Comparison of ENCODE assay signal across 1 cellular context in genomic region chr20:38094968-38095689, GRCh38.
TF ChIP-seq lines count a peak whose summit lies in the region.

No MANE protein-coding gene starts in this region.

TF ChIP-seq in HepG2, 621 proteins besides CTCF, POLR2A, EP300 and RAD21 (continued from another document and continues in another):
- TF ChIP-seq, protein P1, sequence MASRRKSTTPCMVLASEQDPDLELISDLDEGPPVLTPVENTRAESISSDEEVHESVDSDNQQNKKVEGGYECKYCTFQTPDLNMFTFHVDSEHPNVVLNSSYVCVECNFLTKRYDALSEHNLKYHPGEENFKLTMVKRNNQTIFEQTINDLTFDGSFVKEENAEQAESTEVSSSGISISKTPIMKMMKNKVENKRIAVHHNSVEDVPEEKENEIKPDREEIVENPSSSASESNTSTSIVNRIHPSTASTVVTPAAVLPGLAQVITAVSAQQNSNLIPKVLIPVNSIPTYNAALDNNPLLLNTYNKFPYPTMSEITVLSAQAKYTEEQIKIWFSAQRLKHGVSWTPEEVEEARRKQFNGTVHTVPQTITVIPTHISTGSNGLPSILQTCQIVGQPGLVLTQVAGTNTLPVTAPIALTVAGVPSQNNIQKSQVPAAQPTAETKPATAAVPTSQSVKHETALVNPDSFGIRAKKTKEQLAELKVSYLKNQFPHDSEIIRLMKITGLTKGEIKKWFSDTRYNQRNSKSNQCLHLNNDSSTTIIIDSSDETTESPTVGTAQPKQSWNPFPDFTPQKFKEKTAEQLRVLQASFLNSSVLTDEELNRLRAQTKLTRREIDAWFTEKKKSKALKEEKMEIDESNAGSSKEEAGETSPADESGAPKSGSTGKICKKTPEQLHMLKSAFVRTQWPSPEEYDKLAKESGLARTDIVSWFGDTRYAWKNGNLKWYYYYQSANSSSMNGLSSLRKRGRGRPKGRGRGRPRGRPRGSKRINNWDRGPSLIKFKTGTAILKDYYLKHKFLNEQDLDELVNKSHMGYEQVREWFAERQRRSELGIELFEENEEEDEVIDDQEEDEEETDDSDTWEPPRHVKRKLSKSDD (CRISPR knock-in tag; IDR thresholded peaks at IDR 0.05; ENCODE audit: low read depth) = no peak
- TF ChIP-seq, protein P2, sequence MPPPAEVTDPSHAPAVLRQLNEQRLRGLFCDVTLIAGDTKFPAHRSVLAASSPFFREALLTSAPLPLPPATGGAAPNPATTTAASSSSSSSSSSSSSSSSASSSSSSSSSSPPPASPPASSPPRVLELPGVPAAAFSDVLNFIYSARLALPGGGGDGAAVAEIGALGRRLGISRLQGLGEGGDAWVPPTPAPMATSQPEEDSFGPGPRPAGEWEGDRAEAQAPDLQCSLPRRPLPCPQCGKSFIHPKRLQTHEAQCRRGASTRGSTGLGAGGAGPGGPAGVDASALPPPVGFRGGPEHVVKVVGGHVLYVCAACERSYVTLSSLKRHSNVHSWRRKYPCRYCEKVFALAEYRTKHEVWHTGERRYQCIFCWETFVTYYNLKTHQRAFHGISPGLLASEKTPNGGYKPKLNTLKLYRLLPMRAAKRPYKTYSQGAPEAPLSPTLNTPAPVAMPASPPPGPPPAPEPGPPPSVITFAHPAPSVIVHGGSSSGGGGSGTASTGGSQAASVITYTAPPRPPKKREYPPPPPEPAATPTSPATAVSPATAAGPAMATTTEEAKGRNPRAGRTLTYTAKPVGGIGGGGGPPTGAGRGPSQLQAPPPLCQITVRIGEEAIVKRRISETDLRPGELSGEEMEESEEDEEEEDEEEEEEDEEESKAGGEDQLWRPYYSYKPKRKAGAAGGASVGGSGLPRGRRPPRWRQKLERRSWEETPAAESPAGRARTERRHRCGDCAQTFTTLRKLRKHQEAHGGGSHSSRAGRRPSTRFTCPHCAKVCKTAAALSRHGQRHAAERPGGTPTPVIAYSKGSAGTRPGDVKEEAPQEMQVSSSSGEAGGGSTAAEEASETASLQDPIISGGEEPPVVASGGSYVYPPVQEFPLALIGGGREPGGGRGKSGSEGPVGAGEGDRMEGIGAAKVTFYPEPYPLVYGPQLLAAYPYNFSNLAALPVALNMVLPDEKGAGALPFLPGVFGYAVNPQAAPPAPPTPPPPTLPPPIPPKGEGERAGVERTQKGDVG (CRISPR knock-in tag; IDR thresholded peaks at IDR 0.05; ENCODE audit: borderline replicate concordance) = no peak
- TF ChIP-seq HNRNPUL1 (IDR thresholded peaks at IDR 0.05; ENCODE audit: low read depth, low read length) (no peak), IKZF1 (IDR thresholded peaks at IDR 0.05) (no peak), ZNF430 (CRISPR knock-in tag; IDR thresholded peaks at IDR 0.05) (no peak), SMAD3 (CRISPR knock-in tag; IDR thresholded peaks at IDR 0.05) (no peak), BCL6 (CRISPR knock-in tag; IDR thresholded peaks at IDR 0.05) (peak; percentile 63), ZNF891 (CRISPR knock-in tag; IDR thresholded peaks at IDR 0.05) (no peak), ZNF879 (CRISPR knock-in tag; IDR thresholded peaks at IDR 0.05) (no peak), ZNF574 (CRISPR knock-in tag; IDR thresholded peaks at IDR 0.05) (no peak), ZNF350 (CRISPR knock-in tag; IDR thresholded peaks at IDR 0.05; ENCODE audit: borderline replicate concordance, low read depth) (peak; percentile 40), RARA (CRISPR knock-in tag; IDR thresholded peaks at IDR 0.05) (peak; percentile 76), FOSL2 (CRISPR knock-in tag; IDR thresholded peaks at IDR 0.05) (peak; percentile 50), SALL1 (CRISPR knock-in tag; IDR thresholded peaks at IDR 0.05) (peak; percentile 73), SMAD9 (CRISPR knock-in tag; IDR thresholded peaks at IDR 0.05) (no peak), ZBTB21 (CRISPR knock-in tag; IDR thresholded peaks at IDR 0.05) (no peak), ZBTB3 (CRISPR knock-in tag; IDR thresholded peaks at IDR 0.05; ENCODE audit: borderline replicate concordance, low read depth) (no peak), HDAC6 (IDR thresholded peaks at IDR 0.05; ENCODE audit: low read depth, low read length) (no peak), MED13 (CRISPR knock-in tag; IDR thresholded peaks at IDR 0.05) (no peak), THAP7 (CRISPR knock-in tag; IDR thresholded peaks at IDR 0.05) (no peak), ZNF318 (CRISPR knock-in tag; IDR thresholded peaks at IDR 0.05) (no peak)
- TF ChIP-seq, protein P3, sequence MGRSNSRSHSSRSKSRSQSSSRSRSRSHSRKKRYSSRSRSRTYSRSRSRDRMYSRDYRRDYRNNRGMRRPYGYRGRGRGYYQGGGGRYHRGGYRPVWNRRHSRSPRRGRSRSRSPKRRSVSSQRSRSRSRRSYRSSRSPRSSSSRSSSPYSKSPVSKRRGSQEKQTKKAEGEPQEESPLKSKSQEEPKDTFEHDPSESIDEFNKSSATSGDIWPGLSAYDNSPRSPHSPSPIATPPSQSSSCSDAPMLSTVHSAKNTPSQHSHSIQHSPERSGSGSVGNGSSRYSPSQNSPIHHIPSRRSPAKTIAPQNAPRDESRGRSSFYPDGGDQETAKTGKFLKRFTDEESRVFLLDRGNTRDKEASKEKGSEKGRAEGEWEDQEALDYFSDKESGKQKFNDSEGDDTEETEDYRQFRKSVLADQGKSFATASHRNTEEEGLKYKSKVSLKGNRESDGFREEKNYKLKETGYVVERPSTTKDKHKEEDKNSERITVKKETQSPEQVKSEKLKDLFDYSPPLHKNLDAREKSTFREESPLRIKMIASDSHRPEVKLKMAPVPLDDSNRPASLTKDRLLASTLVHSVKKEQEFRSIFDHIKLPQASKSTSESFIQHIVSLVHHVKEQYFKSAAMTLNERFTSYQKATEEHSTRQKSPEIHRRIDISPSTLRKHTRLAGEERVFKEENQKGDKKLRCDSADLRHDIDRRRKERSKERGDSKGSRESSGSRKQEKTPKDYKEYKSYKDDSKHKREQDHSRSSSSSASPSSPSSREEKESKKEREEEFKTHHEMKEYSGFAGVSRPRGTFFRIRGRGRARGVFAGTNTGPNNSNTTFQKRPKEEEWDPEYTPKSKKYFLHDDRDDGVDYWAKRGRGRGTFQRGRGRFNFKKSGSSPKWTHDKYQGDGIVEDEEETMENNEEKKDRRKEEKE (IDR thresholded peaks at IDR 0.05) = no peak
- TF ChIP-seq, protein P4, sequence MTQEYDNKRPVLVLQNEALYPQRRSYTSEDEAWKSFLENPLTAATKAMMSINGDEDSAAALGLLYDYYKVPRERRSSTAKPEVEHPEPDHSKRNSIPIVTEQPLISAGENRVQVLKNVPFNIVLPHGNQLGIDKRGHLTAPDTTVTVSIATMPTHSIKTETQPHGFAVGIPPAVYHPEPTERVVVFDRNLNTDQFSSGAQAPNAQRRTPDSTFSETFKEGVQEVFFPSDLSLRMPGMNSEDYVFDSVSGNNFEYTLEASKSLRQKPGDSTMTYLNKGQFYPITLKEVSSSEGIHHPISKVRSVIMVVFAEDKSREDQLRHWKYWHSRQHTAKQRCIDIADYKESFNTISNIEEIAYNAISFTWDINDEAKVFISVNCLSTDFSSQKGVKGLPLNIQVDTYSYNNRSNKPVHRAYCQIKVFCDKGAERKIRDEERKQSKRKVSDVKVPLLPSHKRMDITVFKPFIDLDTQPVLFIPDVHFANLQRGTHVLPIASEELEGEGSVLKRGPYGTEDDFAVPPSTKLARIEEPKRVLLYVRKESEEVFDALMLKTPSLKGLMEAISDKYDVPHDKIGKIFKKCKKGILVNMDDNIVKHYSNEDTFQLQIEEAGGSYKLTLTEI (CRISPR knock-in tag; conservative IDR thresholded peaks at IDR 0.05) = no peak
- TF ChIP-seq, protein P5, sequence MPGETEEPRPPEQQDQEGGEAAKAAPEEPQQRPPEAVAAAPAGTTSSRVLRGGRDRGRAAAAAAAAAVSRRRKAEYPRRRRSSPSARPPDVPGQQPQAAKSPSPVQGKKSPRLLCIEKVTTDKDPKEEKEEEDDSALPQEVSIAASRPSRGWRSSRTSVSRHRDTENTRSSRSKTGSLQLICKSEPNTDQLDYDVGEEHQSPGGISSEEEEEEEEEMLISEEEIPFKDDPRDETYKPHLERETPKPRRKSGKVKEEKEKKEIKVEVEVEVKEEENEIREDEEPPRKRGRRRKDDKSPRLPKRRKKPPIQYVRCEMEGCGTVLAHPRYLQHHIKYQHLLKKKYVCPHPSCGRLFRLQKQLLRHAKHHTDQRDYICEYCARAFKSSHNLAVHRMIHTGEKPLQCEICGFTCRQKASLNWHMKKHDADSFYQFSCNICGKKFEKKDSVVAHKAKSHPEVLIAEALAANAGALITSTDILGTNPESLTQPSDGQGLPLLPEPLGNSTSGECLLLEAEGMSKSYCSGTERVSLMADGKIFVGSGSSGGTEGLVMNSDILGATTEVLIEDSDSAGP (CRISPR knock-in tag; IDR thresholded peaks at IDR 0.05; ENCODE audit: borderline replicate concordance) = no peak
- TF ChIP-seq, protein P6, sequence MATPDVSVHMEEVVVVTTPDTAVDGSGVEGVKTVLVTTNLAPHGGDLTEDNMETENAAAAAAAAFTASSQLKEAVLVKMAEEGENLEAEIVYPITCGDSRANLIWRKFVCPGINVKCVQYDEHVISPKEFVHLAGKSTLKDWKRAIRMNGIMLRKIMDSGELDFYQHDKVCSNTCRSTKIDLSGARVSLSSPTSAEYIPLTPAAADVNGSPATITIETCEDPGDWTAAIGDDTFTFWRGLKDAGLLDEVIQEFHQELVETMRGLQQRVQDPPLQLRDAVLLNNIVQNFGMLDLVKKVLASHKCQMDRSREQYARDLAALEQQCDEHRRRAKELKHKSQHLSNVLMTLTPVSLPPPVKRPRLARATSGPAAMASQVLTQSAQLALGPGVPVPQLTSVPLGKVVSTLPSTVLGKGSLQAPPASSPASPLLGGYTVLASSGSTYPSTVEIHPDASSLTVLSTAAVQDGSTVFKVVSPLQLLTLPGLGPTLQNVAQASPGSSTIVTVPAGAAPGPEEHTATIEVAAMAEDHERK (CRISPR knock-in tag; IDR thresholded peaks at IDR 0.05; ENCODE audit: low read depth) = no peak
